In genomic region chr22:20530368-20531153, GRCh38 we compare ENCODE assay signal across 9 cellular contexts. TPM values are rescaled to one million over a fixed set of nuclear protein-coding genes. Genes with fewer than 3 reads are reported as not detected.
DNase-seq lines count a peak whose midpoint lies in the region; ATAC-seq and TF ChIP-seq lines count a peak whose summit lies in the region.
"Had no signal": no experiment of that assay in that cellular context is flagged by ENCODE, and none has a peak within 500 bp of the region (broad histone marks: within the 10 kb centered on the region; RNA-seq: fewer than 3 reads in every experiment).

No MANE protein-coding gene starts in this region.

- no peaks in the 10 kb centered on the region for H3K9me2 ChIP-seq in GM23338 (ENCODE audit: insufficient read depth)

- no peak overlapping the region for H3K4me2 ChIP-seq in GM23338

- no peaks in the 10 kb centered on the region for H3K27me3 ChIP-seq in GM23338 (ENCODE audit: insufficient read depth)

- H3K4me1 Mint-ChIP-seq in GM23338, result peaks cover 35% of the 10 kb centered on the region
- H3K4me1 Mint-ChIP-seq in activated T-helper 2 cell treated with anti-CD3 and anti-CD28 coated beads, Interferon-gamma antibody, Interleukin-2, Interleukin-4, amounts not matched to agents 10 μg/mL and 5 μg/mL and 100 μg/mL, durations not matched to agents 14 hours and 24 hours and 36 hours (ENCODE audit: low read depth), result peaks cover 33% of the 10 kb centered on the region
- H3K4me1 Mint-ChIP-seq in stimulated activated naive B cell treated with anti-CD40 and anti-IgM and Interleukin-4, amounts not matched to agents 10 μg/mL and 1 μg/mL and 100 μg/mL, for 72 hours, result peaks cover 32 to 48% of the 10 kb centered on the region in 2 donors

- no peaks in the 10 kb centered on the region for H3K36me3 ChIP-seq in GM23338 (ENCODE audit: insufficient read depth)

- no peaks in the 10 kb centered on the region for H3F3A ChIP-seq in GM23338 (replicated peaks; ENCODE audit: low read depth)

- H3K27me3 Mint-ChIP-seq in GM23338 (ENCODE audit: insufficient read depth, low read depth, poor library complexity), result peaks cover 4% of the 10 kb centered on the region
- no peaks in the 10 kb centered on the region for H3K27me3 Mint-ChIP-seq in activated T-helper 2 cell treated with anti-CD3 and anti-CD28 coated beads, Interferon-gamma antibody, Interleukin-2, Interleukin-4, amounts not matched to agents 10 μg/mL and 5 μg/mL and 100 μg/mL, durations not matched to agents 14 hours and 24 hours and 36 hours (ENCODE audit: low read depth)
- no peaks in the 10 kb centered on the region for H3K27me3 Mint-ChIP-seq in stimulated activated naive B cell treated with anti-CD40 and anti-IgM and Interleukin-4, amounts not matched to agents 10 μg/mL and 1 μg/mL and 100 μg/mL, for 72 hours

- peaks cover 6% of the 10 kb centered on the region for H3K9me3 Mint-ChIP-seq in GM23338
- no peaks in the 10 kb centered on the region for H3K9me3 Mint-ChIP-seq in activated T-helper 2 cell treated with anti-CD3 and anti-CD28 coated beads, Interferon-gamma antibody, Interleukin-2, Interleukin-4, amounts not matched to agents 10 μg/mL and 5 μg/mL and 100 μg/mL, durations not matched to agents 14 hours and 24 hours and 36 hours
- H3K9me3 Mint-ChIP-seq in stimulated activated naive B cell treated with anti-CD40 and anti-IgM and Interleukin-4, amounts not matched to agents 10 μg/mL and 1 μg/mL and 100 μg/mL, for 72 hours, result no peaks in the 10 kb centered on the region

- H3K79me2 ChIP-seq in GM23338 (replicated peaks; ENCODE audit: insufficient read depth), result peaks cover 94% of the 10 kb centered on the region

- intact Hi-C loops in activated T-helper 2 cell treated with anti-CD3 and anti-CD28 coated beads, Interferon-gamma antibody, Interleukin-2, Interleukin-4, amounts not matched to agents 10 μg/mL and 5 μg/mL and 100 μg/mL, durations not matched to agents 14 hours and 24 hours and 36 hours (cut with micrococcal nuclease), result no loop called here

- peak; percentile 17 for ATAC-seq in GM23338
- no peak for ATAC-seq in stimulated activated naive B cell treated with anti-CD40 and anti-IgM and Interleukin-4, amounts not matched to agents 10 μg/mL and 1 μg/mL and 100 μg/mL, for 72 hours (replicated peaks)

- no peak overlapping the region for H2AFZ ChIP-seq in GM23338

- no peak overlapping the region; the same call in 2 of the 3 replicates for H3K4me3 Mint-ChIP-seq in GM23338
- no peak overlapping the region for H3K4me3 Mint-ChIP-seq in activated T-helper 2 cell treated with anti-CD3 and anti-CD28 coated beads, Interferon-gamma antibody, Interleukin-2, Interleukin-4, amounts not matched to agents 10 μg/mL and 5 μg/mL and 100 μg/mL, durations not matched to agents 14 hours and 24 hours and 36 hours (ENCODE audit: low read depth)
- H3K4me3 Mint-ChIP-seq in stimulated activated naive B cell treated with anti-CD40 and anti-IgM and Interleukin-4, amounts not matched to agents 10 μg/mL and 1 μg/mL and 100 μg/mL, for 72 hours, result no peak overlapping the region

- peak overlapping the region; percentile 75; the same call in 1 of the 2 replicates for H3K27ac Mint-ChIP-seq in GM23338
- H3K27ac Mint-ChIP-seq in activated T-helper 2 cell treated with anti-CD3 and anti-CD28 coated beads, Interferon-gamma antibody, Interleukin-2, Interleukin-4, amounts not matched to agents 10 μg/mL and 5 μg/mL and 100 μg/mL, durations not matched to agents 14 hours and 24 hours and 36 hours, result peak overlapping the region; percentile 40
- H3K27ac Mint-ChIP-seq in stimulated activated naive B cell treated with anti-CD40 and anti-IgM and Interleukin-4, amounts not matched to agents 10 μg/mL and 1 μg/mL and 100 μg/mL, for 72 hours, result peak overlapping the region; percentile 47

- H3K27ac ChIP-seq in GM23338 (ENCODE audit: low read depth), result peak overlapping the region; percentile 63; the same call in 1 of the 2 replicates

- peaks cover 16% of the 10 kb centered on the region for H4K20me1 ChIP-seq in GM23338 (replicated peaks; ENCODE audit: insufficient read depth)

- DNase-seq in GM23338 (ENCODE audit: low spot score) (no peak), hepatic stellate cell (ENCODE audit: low spot score) (peak; percentile 88), SHP77 treated with DMSO at 0.1 percent for 48 hours (lab: John Stamatoyannopoulos, UW) (no peak), NCI-H524 treated with DMSO at 0.1 percent for 48 hours (lab: John Stamatoyannopoulos, UW) (no peak), G401 (ENCODE audit: low spot score) (no peak), NCI-H748 treated with DMSO at 0.1 percent for 48 hours (lab: John Stamatoyannopoulos, UW) (no peak)
- DNase-seq in activated T-helper 2 cell treated with anti-CD3 and anti-CD28 coated beads, Interferon-gamma antibody, Interleukin-2, Interleukin-4, amounts not matched to agents 10 μg/mL and 5 μg/mL and 100 μg/mL, durations not matched to agents 14 hours and 24 hours and 36 hours (ENCODE audit: low spot score), result no peak
- DNase-seq in stimulated activated naive B cell treated with anti-CD40 and anti-IgM and Interleukin-4, amounts not matched to agents 10 μg/mL and 1 μg/mL and 100 μg/mL, for 72 hours, result no peak
- DNase-seq: NK-92 treated with Interleukin-12 subunit alpha and Interleukin-12 subunit beta, amount 100 ng/mL, for 24 hours had no signal

- H3K36me3 Mint-ChIP-seq in GM23338 (ENCODE audit: low read depth), result peaks cover 26% of the 10 kb centered on the region
- peaks cover 47% of the 10 kb centered on the region for H3K36me3 Mint-ChIP-seq in activated T-helper 2 cell treated with anti-CD3 and anti-CD28 coated beads, Interferon-gamma antibody, Interleukin-2, Interleukin-4, amounts not matched to agents 10 μg/mL and 5 μg/mL and 100 μg/mL, durations not matched to agents 14 hours and 24 hours and 36 hours (ENCODE audit: low read depth)
- peaks cover 24 to 50% of the 10 kb centered on the region in 2 donors for H3K36me3 Mint-ChIP-seq in stimulated activated naive B cell treated with anti-CD40 and anti-IgM and Interleukin-4, amounts not matched to agents 10 μg/mL and 1 μg/mL and 100 μg/mL, for 72 hours

- H3K4me3 ChIP-seq in GM23338, result no peak overlapping the region

- no peak; a peak in 1 of 4 replicates for TF ChIP-seq CTCF in GM23338 (conservative IDR thresholded peaks at IDR 0.05; ENCODE audit: low read depth in 2 of 2)

- H3K4me1 ChIP-seq in GM23338 (ENCODE audit: insufficient read depth), result peaks cover 13% of the 10 kb centered on the region

- in situ Hi-C loops in G401 (cut with HindIII; ENCODE audit: low sequenced_read_pairs), result no loop called here

TF ChIP-seq in GM23338, 12 proteins besides CTCF, POLR2A, EP300 and RAD21 (continues in another document):
- no peak for TF ChIP-seq REST (IDR thresholded peaks at IDR 0.05; ENCODE audit: unreplicated experiment)
- TF ChIP-seq CREB1 (CRISPR knock-in tag; IDR thresholded peaks at IDR 0.05; ENCODE audit: low read depth), result no peak

RNA-seq across cellular contexts. Expression of gene MED15, which starts 23.2 kb away (rescaled TPM):
- 32.0 and 43.5 TPM in 2 replicates for total RNA-seq in GM23338 (2014; rRNA removed; shearing (Covaris generic))
- polyA plus RNA-seq in GM23338 (2016; fragmentation: Nextera tagmentation; extraction: Ambion mirVana), result 27.7 and 29.2 TPM in 2 replicates
- total RNA-seq in activated T-helper 2 cell treated with anti-CD3 and anti-CD28 coated beads, Interferon-gamma antibody, Interleukin-2, Interleukin-4, amounts not matched to agents 10 μg/mL and 5 μg/mL and 100 μg/mL, durations not matched to agents 14 hours and 24 hours and 36 hours, result 123 and 129 TPM in 2 replicates
- total RNA-seq in G401 (2014; rRNA removed; shearing (Covaris generic)), result 10.5 and 19.0 TPM in 2 replicates

RNA-seq across cellular contexts. Expression of gene KLHL22, which starts 35.0 kb away (rescaled TPM):
- total RNA-seq in GM23338 (2014; rRNA removed; shearing (Covaris generic)), result 12.1 and 16.0 TPM in 2 replicates
- polyA plus RNA-seq in GM23338 (2016; fragmentation: Nextera tagmentation; extraction: Ambion mirVana), result 2.4 and 2.8 TPM in 2 replicates
- 34.0 and 38.0 TPM in 2 replicates for total RNA-seq in activated T-helper 2 cell treated with anti-CD3 and anti-CD28 coated beads, Interferon-gamma antibody, Interleukin-2, Interleukin-4, amounts not matched to agents 10 μg/mL and 5 μg/mL and 100 μg/mL, durations not matched to agents 14 hours and 24 hours and 36 hours
- 25.4 and 30.4 TPM in 2 replicates for total RNA-seq in G401 (2014; rRNA removed; shearing (Covaris generic))
